11 cellular contexts compared by ENCODE assay signal in genomic region chr5:61659221-61659696, GRCh38.
DNase-seq lines count a peak whose midpoint lies in the region; ATAC-seq and TF ChIP-seq lines count a peak whose summit lies in the region.
"Had no signal": no experiment of that assay in that cellular context is flagged by ENCODE, and none has a peak within 500 bp of the region (broad histone marks: within the 10 kb centered on the region; RNA-seq: fewer than 3 reads in every experiment).

No MANE protein-coding gene starts in this region.

- H2AK5ac ChIP-seq in H9 (ENCODE audit: insufficient read length, low read length): no peak overlapping the region

- peak overlapping the region; percentile 53 for H3K4me2 ChIP-seq in H9 (ENCODE audit: insufficient read depth, insufficient read length, low read length)

- no peak overlapping the region for H3K4ac ChIP-seq in H9 (ENCODE audit: low read depth, low read length)

- no peaks in the 10 kb centered on the region for H3K9me3 Mint-ChIP-seq in H9
- H3K9me3 Mint-ChIP-seq: memory B cell had no signal

- no peak overlapping the region for H3K14ac ChIP-seq in H9 (ENCODE audit: insufficient read depth, low read length)

- DNase-seq in H9 (peak; percentile 89), iPS DF 6.9 (ENCODE audit: low read depth, low spot score) (peak; percentile 60), nucleus accumbens (lab: John Stamatoyannopoulos, UW) (peak in 30 of 56 donors; percentile 10 to 72 (median 52)), NCI-H1436 treated with DMSO at 0.1 percent for 48 hours (lab: John Stamatoyannopoulos, UW) (no peak), NCI-H2196 (lab: John Stamatoyannopoulos, UW; ENCODE audit: unreplicated experiment) (no peak)
- no peak for DNase-seq in activated CD4-positive, CD25-positive, alpha-beta regulatory T cell (lab: John Stamatoyannopoulos, UW)
- DNase-seq: SIG-M5 had no signal

- no peak overlapping the region for H3K9ac ChIP-seq in H9 (ENCODE audit: extremely low read depth, insufficient read length, low read length)

- H3K9me3 ChIP-seq in H9 (ENCODE audit: control insufficient read depth, low read depth, low read length) (no peaks in the 10 kb centered on the region), iPS DF 6.9 (ENCODE audit: control insufficient read depth, insufficient read depth, low read length) (no peaks in the 10 kb centered on the region)
- H3K9me3 ChIP-seq: gastrocnemius medialis had no signal

- H3K27ac Mint-ChIP-seq in H9: peak overlapping the region in 1 of 3 experiments; percentile 24; a peak in 1 of 7 replicates
- H3K27ac Mint-ChIP-seq: memory B cell had no signal

- H4K20me1 ChIP-seq in H9 (ENCODE audit: control insufficient read depth, insufficient read depth, insufficient read length): no peaks in the 10 kb centered on the region

- no peak overlapping the region for H4K5ac ChIP-seq in H9 (ENCODE audit: insufficient read length, low read depth, low read length)

- no peaks in the 10 kb centered on the region for H3K79me1 ChIP-seq in H9 (ENCODE audit: insufficient read depth, low read depth, low read length, poor library complexity, severe bottlenecking)

- no peak for TF ChIP-seq CTCF in H9 (conservative IDR thresholded peaks at IDR 0.05)

- H2BK15ac ChIP-seq in H9 (ENCODE audit: low read depth, low read length): no peak overlapping the region

- peak overlapping the region; percentile 97 for H2AFZ ChIP-seq in H9 (ENCODE audit: low read length)

- no peaks in the 10 kb centered on the region for H3K23me2 ChIP-seq in H9 (ENCODE audit: insufficient read length, low read depth, low read length, poor library complexity, severe bottlenecking)

- H3K4me1 Mint-ChIP-seq in H9: peaks cover 25% of the 10 kb centered on the region in 2 experiments

- no peak overlapping the region for H3K23ac ChIP-seq in H9 (ENCODE audit: insufficient read length, low read depth, low read length)

- no peak overlapping the region for H2BK5ac ChIP-seq in H9 (ENCODE audit: insufficient read length, low read length)

- H3K4me3 Mint-ChIP-seq in H9: peak overlapping the region; percentile 37 to 41; a peak in 3 of 5 replicates
- H3K4me3 Mint-ChIP-seq: memory B cell had no signal

- H4K91ac ChIP-seq in H9 (ENCODE audit: insufficient read length, low read depth, low read length): no peak overlapping the region

- H3K27me3 Mint-ChIP-seq in H9 (ENCODE audit: low read depth): peaks cover 15% of the 10 kb centered on the region

- H3K79me2 ChIP-seq in H9 (ENCODE audit: insufficient read depth, low read length): no peaks in the 10 kb centered on the region

- no peaks in the 10 kb centered on the region for H3K36me3 ChIP-seq in iPS DF 6.9 (ENCODE audit: control insufficient read depth, insufficient read depth, low read length)
- H3K36me3 ChIP-seq: gastrocnemius medialis had no signal

- no peak overlapping the region for H3K27ac ChIP-seq in H9 (ENCODE audit: insufficient read length, low read depth, low read length)
- peak overlapping the region; percentile 70 for H3K27ac ChIP-seq in cingulate gyrus (ENCODE audit: low read depth, low read length)
- H3K27ac ChIP-seq in iPS DF 6.9 (ENCODE audit: low read length): no peak overlapping the region
- H3K27ac ChIP-seq: gastrocnemius medialis had no signal

- no peak overlapping the region for H3K4me3 ChIP-seq in iPS DF 6.9 (ENCODE audit: low read length)
- H3K4me3 ChIP-seq: gastrocnemius medialis had no signal

- H3K56ac ChIP-seq in H9 (ENCODE audit: insufficient read length, low read depth, low read length): no peak overlapping the region

- no peak overlapping the region for H2BK20ac ChIP-seq in H9 (ENCODE audit: low read depth, low read length, poor library complexity, severe bottlenecking)

- H3K36me3 Mint-ChIP-seq in H9 (ENCODE audit: insufficient read depth in 1 of 3, low read depth in 3 of 3): no peaks in the 10 kb centered on the region
- H3K36me3 Mint-ChIP-seq: memory B cell had no signal

- ATAC-seq in GM18873 (IDR thresholded peaks at IDR 0.05; ENCODE audit: low FRiP score, unreplicated experiment): no peak

- no peak overlapping the region for H3K18ac ChIP-seq in H9 (ENCODE audit: insufficient read length, low read depth, low read length)

- no peaks in the 10 kb centered on the region; the same call in 1 of the 2 replicates for H3K4me1 ChIP-seq in H9 (ENCODE audit: insufficient read depth, low read length)
- H3K4me1 ChIP-seq in iPS DF 6.9 (ENCODE audit: control insufficient read depth, insufficient read depth, low read length): peaks cover 2% of the 10 kb centered on the region; the same call in 1 of the 2 replicates

- no peak overlapping the region for H2BK12ac ChIP-seq in H9 (ENCODE audit: insufficient read length, low read depth, low read length)

- no peak overlapping the region for H3T11ph ChIP-seq in H9 (ENCODE audit: low read length)

- no CpG with 5 or more reads among the region's 13 CpGs for WGBS in H9 (ENCODE audit: extremely low coverage, insufficient read length, low lambda C conversion rate)
- no CpG with 5 or more reads among the region's 13 CpGs for WGBS in iPS DF 6.9 (ENCODE audit: insufficient coverage, insufficient read length)

- H3K27me3 ChIP-seq in H9 (ENCODE audit: insufficient read depth, low read length) (no peaks in the 10 kb centered on the region; the same call in 1 of the 2 replicates), iPS DF 6.9 (ENCODE audit: control insufficient read depth, insufficient read depth, low read length) (no peaks in the 10 kb centered on the region)
- H3K27me3 ChIP-seq: gastrocnemius medialis had no signal

- no peak overlapping the region for H2BK120ac ChIP-seq in H9 (ENCODE audit: low read depth, low read length, poor library complexity, severe bottlenecking)

- no peak overlapping the region for H4K8ac ChIP-seq in H9 (replicated peaks; ENCODE audit: insufficient read length, low read depth, low read length)

Comparison
In these comparisons a context has a peak if more than half of its experiments do, and no peak if none do; other contexts are left out.
1. DNase-seq: peak in H9 (single experiment), iPS DF 6.9 (single experiment) and nucleus accumbens (30 of 56); none in NCI-H1436 treated with DMSO at 0.1 percent for 48 hours (single experiment), NCI-H2196 (single experiment) and activated CD4-positive, CD25-positive, alpha-beta regulatory T cell (0 of 4).